In the genomic region with DNA sequence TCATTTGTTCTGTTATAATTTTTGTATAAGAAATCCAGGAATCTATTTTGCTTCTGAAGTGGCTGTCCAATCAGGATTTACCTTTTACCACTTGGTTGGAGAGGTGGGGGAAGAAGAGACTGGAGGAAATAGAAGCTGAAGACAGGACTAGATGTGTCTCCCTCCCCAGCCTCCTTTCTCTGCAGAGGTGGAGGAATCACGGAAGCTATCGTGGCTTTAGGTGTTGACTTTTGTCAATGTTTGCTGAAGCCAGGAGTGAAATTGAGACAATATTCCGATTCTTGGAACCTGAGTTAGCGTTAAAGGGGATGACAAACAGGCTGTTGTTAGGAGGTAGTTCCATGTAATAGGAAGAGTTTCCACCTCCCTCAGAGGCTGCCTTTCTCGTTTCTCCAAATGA, we compare ENCODE assay signal across 15 cellular contexts.
"Had no signal": no experiment of that assay in that cellular context is flagged by ENCODE, and none has a peak within 500 bp of the region (broad histone marks: within the 10 kb centered on the region; RNA-seq: fewer than 3 reads in every experiment).

No MANE protein-coding gene starts in this region.

- H3K79me2 ChIP-seq: hepatocyte had no signal

- DNase-seq: activated B cell treated with CpG ODN at 0.5 μM for 24 hours; activated effector memory CD4-positive, alpha-beta T cell treated with Interleukin-2 at 50 U/mL for 16 hours; cerebellar nuclear complex; kidney glomerular epithelial cell; naive B cell; right lobe of liver; stimulated activated naive B cell treated with anti-CD40 and anti-IgM and Interleukin-4, amounts not matched to agents 10 μg/mL and 1 μg/mL and 100 μg/mL, for 72 hours had no signal

- H3K4me3 Mint-ChIP-seq: activated B cell treated with CpG ODN at 0.5 μM for 24 hours; activated naive CD4-positive, alpha-beta T cell treated with anti-CD3 and anti-CD28 coated beads, Interleukin-2, amount 50 U/mL, for 24 hours; effector memory CD8-positive, alpha-beta T cell; mesothelial cell of epicardium; naive B cell; stimulated activated naive B cell treated with anti-CD40 and anti-IgM and Interleukin-4, amounts not matched to agents 10 μg/mL and 1 μg/mL and 100 μg/mL, for 72 hours had no signal

- H3K4me2 ChIP-seq: hepatocyte had no signal

- H3K36me3 Mint-ChIP-seq: activated naive CD4-positive, alpha-beta T cell treated with anti-CD3 and anti-CD28 coated beads, Interleukin-2, amount 50 U/mL, for 24 hours; mesothelial cell of epicardium; naive B cell; stimulated activated naive B cell treated with anti-CD40 and anti-IgM and Interleukin-4, amounts not matched to agents 10 μg/mL and 1 μg/mL and 100 μg/mL, for 72 hours had no signal

- H3K27me3 Mint-ChIP-seq: activated naive CD4-positive, alpha-beta T cell treated with anti-CD3 and anti-CD28 coated beads, Interleukin-2, amount 50 U/mL, for 24 hours had no signal

- H3K27ac ChIP-seq: brain microvascular endothelial cell, hepatocyte, prostate gland, right lobe of liver, transverse colon had no signal

- H2AFZ ChIP-seq: hepatocyte had no signal

- H3K9me3 Mint-ChIP-seq: activated B cell treated with CpG ODN at 0.5 μM for 24 hours; activated naive CD4-positive, alpha-beta T cell treated with anti-CD3 and anti-CD28 coated beads, Interleukin-2, amount 50 U/mL, for 24 hours; dendritic cell treated with granulocyte-macrophage colony-stimulating factor and Interleukin-4, amounts not matched to agents 40 ng/mL and 50 ng/mL, for 4 days; effector memory CD8-positive, alpha-beta T cell; mesothelial cell of epicardium; naive B cell; stimulated activated naive B cell treated with anti-CD40 and anti-IgM and Interleukin-4, amounts not matched to agents 10 μg/mL and 1 μg/mL and 100 μg/mL, for 72 hours had no signal

- H3K27me3 ChIP-seq: brain microvascular endothelial cell, hepatocyte, right lobe of liver, transverse colon had no signal

- H3K4me1 ChIP-seq: prostate gland, right lobe of liver had no signal

- H3K36me3 ChIP-seq: brain microvascular endothelial cell, prostate gland, right lobe of liver, transverse colon had no signal

- H3K27ac Mint-ChIP-seq: activated B cell treated with CpG ODN at 0.5 μM for 24 hours; dendritic cell treated with granulocyte-macrophage colony-stimulating factor and Interleukin-4, amounts not matched to agents 40 ng/mL and 50 ng/mL, for 4 days; mesothelial cell of epicardium; stimulated activated naive B cell treated with anti-CD40 and anti-IgM and Interleukin-4, amounts not matched to agents 10 μg/mL and 1 μg/mL and 100 μg/mL, for 72 hours had no signal

- H3K4me3 ChIP-seq: hepatocyte, prostate gland, right lobe of liver, transverse colon had no signal

- H3K9me3 ChIP-seq: prostate gland, right lobe of liver, transverse colon had no signal

- H3K4me1 Mint-ChIP-seq: mesothelial cell of epicardium had no signal
